ENCODE assay signal across 18 cellular contexts in the genomic region with DNA sequence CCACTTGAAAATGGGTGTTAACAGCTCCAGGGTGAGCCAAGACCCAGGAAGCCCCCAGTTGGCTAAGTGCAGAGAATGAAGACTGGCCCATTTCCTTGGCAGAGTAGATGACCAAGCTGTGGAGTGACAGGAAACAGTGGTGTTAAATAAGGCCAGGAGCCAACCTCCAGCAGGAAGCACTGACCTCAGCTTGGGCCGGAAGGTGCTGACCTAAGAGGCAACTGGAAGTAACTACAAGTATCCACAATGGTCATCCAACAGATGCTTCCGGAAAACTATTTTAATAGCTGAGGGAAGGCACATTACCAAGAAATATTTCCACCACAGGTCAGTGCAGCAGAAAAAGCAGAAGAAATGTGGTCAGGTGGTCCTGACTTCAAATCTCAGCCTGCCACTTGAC. TPM values are rescaled to one million over a fixed set of nuclear protein-coding genes. Genes with fewer than 3 reads are reported as not detected.
DNase-seq lines count a peak whose midpoint lies in the region; ATAC-seq lines count a peak whose summit lies in the region.
"Had no signal": no experiment of that assay in that cellular context is flagged by ENCODE, and none has a peak within 500 bp of the region (broad histone marks: within the 10 kb centered on the region; RNA-seq: fewer than 3 reads in every experiment).

No MANE protein-coding gene starts in this region.

- H3K9me3 ChIP-seq in subcutaneous abdominal adipose tissue (ENCODE audit: control insufficient read depth in 5 of 5, low read length in 5 of 5): no peaks in the 10 kb centered on the region
- H3K9me3 ChIP-seq: breast epithelium, prostate gland, suprapubic skin had no signal

- H3K27me3 ChIP-seq in subcutaneous abdominal adipose tissue (ENCODE audit: control insufficient read depth in 5 of 5, insufficient read depth in 4 of 5, low read length in 5 of 5): no peaks in the 10 kb centered on the region
- H3K27me3 ChIP-seq: breast epithelium, suprapubic skin had no signal

- H3K27ac ChIP-seq in subcutaneous abdominal adipose tissue (ENCODE audit: low read depth, low read length): peak overlapping the region; percentile 35
- H3K27ac ChIP-seq: prostate gland, suprapubic skin had no signal

- no peak overlapping the region for H3K4me3 ChIP-seq in subcutaneous abdominal adipose tissue (ENCODE audit: low read depth in 1 of 5, low read length in 5 of 5)
- H3K4me3 ChIP-seq: breast epithelium, prostate gland, suprapubic skin had no signal

- H3K4me1 ChIP-seq in subcutaneous abdominal adipose tissue (ENCODE audit: control insufficient read depth in 5 of 5, insufficient read depth in 5 of 5, low read length in 5 of 5): peaks cover 4 to 42% (median 31%) of the 10 kb centered on the region in 5 donors
- H3K4me1 ChIP-seq: breast epithelium had no signal

- DNase-seq in UCSD-AML1 (lab: John Stamatoyannopoulos, UW; ENCODE audit: unreplicated experiment): peak; percentile 68
- DNase-seq in glomerular endothelial cell (ENCODE audit: extremely low read depth, low read depth, low spot score): peak; percentile 96
- DNase-seq in lung microvascular endothelial cell (ENCODE audit: low read depth in 2 of 2): peak; percentile 91 to 99
- no peak for DNase-seq in DMS153 treated with DMSO at 0.1 percent for 48 hours (lab: John Stamatoyannopoulos, UW; ENCODE audit: unreplicated experiment)
- DNase-seq in LoVo (ENCODE audit: low spot score): no peak
- no peak for DNase-seq in D341Med (ENCODE audit: low spot score)
- DNase-seq: activated CD4-positive, alpha-beta T cell treated with anti-CD3 and anti-CD28 coated beads for 48 hours; activated T-cell treated with anti-CD3 and anti-CD28 coated beads for 4 hours; effector memory CD8-positive, alpha-beta T cell; foreskin fibroblast; NCI-H1105 treated with DMSO at 0.1 percent for 48 hours; stimulated activated CD4-positive, alpha-beta T cell treated with anti-CD3 and anti-CD28 coated beads, Interleukin-1b, Interleukin-23, amount 100 ng/mL, for 48 hours; T-helper 9 cell had no signal

- H3K36me3 ChIP-seq in subcutaneous abdominal adipose tissue (ENCODE audit: control insufficient read depth in 5 of 5, insufficient read depth in 5 of 5, low read length in 5 of 5): peaks cover 0 to 24% (median 16%) of the 10 kb centered on the region in 5 donors
- H3K36me3 ChIP-seq: breast epithelium, prostate gland had no signal

- no peak for ATAC-seq in HG03354 (IDR thresholded peaks at IDR 0.05; ENCODE audit: poor library complexity, severe bottlenecking, unreplicated experiment)
- ATAC-seq: effector memory CD8-positive, alpha-beta T cell had no signal

- H3K9ac ChIP-seq in subcutaneous abdominal adipose tissue (ENCODE audit: low read length in 5 of 5): no peak overlapping the region

RNA-seq across cellular contexts. Expression of a gene that starts 22.6 kb away (rescaled TPM):
- 66.2 and 78.2 TPM in 2 replicates for total RNA-seq in glomerular endothelial cell
- total RNA-seq in lung microvascular endothelial cell: 65.4 and 67.1 TPM in 2 replicates

RNA-seq across cellular contexts. Expression of a gene that starts 22.7 kb away (rescaled TPM):
- total RNA-seq in glomerular endothelial cell (70.1 and 80.8 TPM in 2 replicates), lung microvascular endothelial cell (11.3 and 21.2 TPM in 2 replicates)

RNA-seq across cellular contexts. Expression of a gene that starts 54.0 kb away (rescaled TPM):
- total RNA-seq in glomerular endothelial cell (3.2 and 4.1 TPM in 2 replicates), lung microvascular endothelial cell (0.20 and 0.65 TPM in 2 replicates)

Comparison
In these comparisons a context has a peak if more than half of its experiments do, and no peak if none do; other contexts are left out.
1. DNase-seq: peak in UCSD-AML1 (single experiment), glomerular endothelial cell (single experiment) and lung microvascular endothelial cell (2 of 2); none in DMS153 treated with DMSO at 0.1 percent for 48 hours (single experiment), LoVo (single experiment) and D341Med (single experiment).